ENCODE assay signal across 17 cellular contexts in the genomic region with DNA sequence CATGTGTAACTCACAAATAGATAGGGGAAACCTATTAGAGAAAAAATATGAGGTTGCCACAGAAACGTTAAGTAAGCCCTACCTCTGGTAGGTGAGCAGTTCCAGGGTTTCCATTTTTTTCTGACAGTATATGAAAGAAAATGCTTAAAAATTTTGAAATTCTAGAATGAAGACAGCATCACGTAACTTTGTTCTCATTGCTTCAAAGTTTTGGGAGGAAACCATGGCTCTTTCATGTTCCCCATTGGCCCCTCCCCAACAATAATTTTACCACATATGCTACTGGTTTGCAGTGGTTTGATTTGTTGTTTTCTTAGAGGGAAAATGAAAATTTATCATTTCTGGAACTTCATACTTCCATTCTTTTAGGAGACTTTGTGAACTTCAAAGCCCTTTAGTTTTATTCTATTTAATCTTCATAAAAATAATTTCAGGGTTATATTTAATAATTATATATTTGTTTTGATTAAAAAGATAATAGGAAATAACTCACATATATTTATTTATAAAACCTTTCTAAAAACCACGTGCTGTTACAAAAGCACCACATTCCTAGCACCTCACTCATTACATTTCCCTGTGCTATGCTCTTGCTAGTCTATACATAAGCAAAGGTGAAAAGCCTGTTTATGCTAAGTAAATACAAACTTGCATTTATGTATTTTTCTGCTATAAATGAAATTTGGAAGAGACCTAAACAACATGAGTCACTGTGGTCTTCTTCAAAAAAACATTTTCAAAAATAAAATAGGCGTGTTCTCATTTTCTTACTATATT.
A peak's percentile ranks its signal among the peaks of the same experiment; 100 is the strongest.
DNase-seq lines count a peak whose midpoint lies in the region; ATAC-seq, FAIRE-seq and TF ChIP-seq lines count a peak whose summit lies in the region.
"Had no signal": no experiment of that assay in that cellular context is flagged by ENCODE, and none has a peak within 500 bp of the region (broad histone marks: within the 10 kb centered on the region; RNA-seq: fewer than 3 reads in every experiment).

No MANE protein-coding gene starts in this region.

- H3K36me3 ChIP-seq in bronchial epithelial cell (ENCODE audit: control insufficient read depth, insufficient read depth, low read length) (no peaks in the 10 kb centered on the region), mucosa of descending colon (ENCODE audit: low read depth) (no peaks in the 10 kb centered on the region)

- no peak for FAIRE-seq in bronchial epithelial cell (lab: Jason Lieb, UNC)
- FAIRE-seq: A204.1, D721Med, HepG2, HTR-8/SVneo had no signal

- intact Hi-C loops in mucosa of descending colon (cut with DNase I, micrococcal nuclease): no loop called here

- DNase-seq in HCEC 1CT (peak; percentile 8), bronchial epithelial cell (ENCODE audit: low read depth) (peak; percentile 75), iris pigment epithelial cell (ENCODE audit: low read depth) (peak; percentile 54), iPS-NIHi7 (ENCODE audit: extremely low spot score) (no peak), mucosa of descending colon (no peak)
- DNase-seq: CD8-positive, alpha-beta T cell; COR-L47; DND-41; GF-D8; GOT3; H9 had no signal

- no peak for TF ChIP-seq CTCF in bronchial epithelial cell (IDR thresholded peaks at IDR 0.05; ENCODE audit: insufficient read depth, low read length, severe bottlenecking)
- no peak for TF ChIP-seq CTCF in mucosa of descending colon (IDR thresholded peaks at IDR 0.05)

- no peak for ATAC-seq in mucosa of descending colon
- ATAC-seq in GM21367 (IDR thresholded peaks at IDR 0.05; ENCODE audit: unreplicated experiment): no peak
- no peak for ATAC-seq in GM19397 (IDR thresholded peaks at IDR 0.05; ENCODE audit: unreplicated experiment)
- ATAC-seq: CD8-positive, alpha-beta T cell; HepG2 had no signal

- H3K4me1 ChIP-seq in mucosa of descending colon (ENCODE audit: low read depth): no peaks in the 10 kb centered on the region

- no peak overlapping the region for H3K4me3 ChIP-seq in bronchial epithelial cell (ENCODE audit: low read depth, low read length)
- no peak overlapping the region for H3K4me3 ChIP-seq in mucosa of descending colon

- H3K9me3 ChIP-seq in mucosa of descending colon: no peaks in the 10 kb centered on the region

- H3K27me3 ChIP-seq in bronchial epithelial cell (ENCODE audit: control insufficient read depth, insufficient read depth, low read length): no peaks in the 10 kb centered on the region

Comparison
In these comparisons a context has a peak if more than half of its experiments do, and no peak if none do; other contexts are left out.
1. DNase-seq: peak in HCEC 1CT (single experiment), bronchial epithelial cell (single experiment) and iris pigment epithelial cell (single experiment); none in iPS-NIHi7 (single experiment) and mucosa of descending colon (0 of 3).